Comparison of ENCODE assay signal across 10 cellular contexts in the genomic region with DNA sequence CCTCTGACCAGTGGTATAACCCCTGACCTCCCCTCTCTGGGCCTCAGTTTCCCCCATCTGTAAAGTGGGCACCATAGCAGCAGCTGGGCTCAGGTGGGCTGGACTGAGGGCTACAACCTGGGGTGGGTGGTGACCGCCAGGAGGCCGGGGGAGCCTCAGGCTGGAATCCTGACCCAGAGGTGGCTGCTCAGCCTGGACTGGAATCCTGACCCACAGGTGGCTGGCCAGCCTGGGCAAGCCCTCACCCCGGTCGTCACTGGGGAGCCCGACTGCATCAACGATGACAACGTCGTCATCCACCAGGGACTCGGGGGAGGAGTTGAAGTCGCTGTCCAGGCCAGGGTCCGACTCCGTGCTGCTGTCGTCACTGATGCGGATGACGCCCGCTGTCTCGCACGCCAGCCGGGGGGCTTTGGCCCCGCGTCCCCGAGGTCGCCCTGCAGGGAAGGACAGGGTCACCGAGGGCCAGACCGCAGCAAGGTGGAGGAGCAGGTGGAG. TPM values are rescaled to one million over a fixed set of nuclear protein-coding genes. Genes with fewer than 3 reads are reported as not detected.
A peak's percentile ranks its signal among the peaks of the same experiment; 100 is the strongest.
DNase-seq lines count a peak whose midpoint lies in the region; ATAC-seq and TF ChIP-seq lines count a peak whose summit lies in the region.
"Had no signal": no experiment of that assay in that cellular context is flagged by ENCODE, and none has a peak within 500 bp of the region (broad histone marks: within the 10 kb centered on the region; RNA-seq: fewer than 3 reads in every experiment).

No MANE protein-coding gene starts in this region.

- peak overlapping the region; percentile 59 to 82 (median 73) for H3K9ac ChIP-seq in skeletal muscle tissue (ENCODE audit: low read depth in 1 of 3, low read length in 3 of 3)
- H3K9ac ChIP-seq in MM.1S (ENCODE audit: low read length) = no peak overlapping the region

- H3K36me3 Mint-ChIP-seq in activated T-helper 17 cell treated with anti-CD3 and anti-CD28 coated beads, Interleukin-2, amount 50 U/mL, for 72 hours (ENCODE audit: low read depth) = peaks cover 75% of the 10 kb centered on the region
- H3K36me3 Mint-ChIP-seq: activated naive CD8-positive, alpha-beta T cell treated with anti-CD3 and anti-CD28 coated beads, Interleukin-2, amount 10 ng/mL, durations not matched to agents 7 days and 5 days had no signal

- H3K4me3 ChIP-seq in skeletal muscle tissue (ENCODE audit: low read length in 3 of 3) = peak overlapping the region; percentile 31 to 60 (median 50)
- no peak overlapping the region for H3K4me3 ChIP-seq in MM.1S (ENCODE audit: low read length)

- H3K4me1 ChIP-seq in skeletal muscle tissue (ENCODE audit: control insufficient read depth in 3 of 3, insufficient read depth in 3 of 3, low read length in 3 of 3) (peaks cover 8 to 20% (median 16%) of the 10 kb centered on the region in 3 donors), MM.1S (ENCODE audit: low read length) (no peaks in the 10 kb centered on the region)

- H3F3A ChIP-seq in MM.1S (ENCODE audit: insufficient read depth, low read length) = no peaks in the 10 kb centered on the region

- no peak overlapping the region for H2AFZ ChIP-seq in MM.1S (ENCODE audit: low read length)

- no peak for ATAC-seq in activated T-helper 17 cell treated with anti-CD3 and anti-CD28 coated beads, Interleukin-2, amount 50 U/mL, for 72 hours (replicated peaks)
- ATAC-seq in left lobe of liver (peak; percentile 45), GM18517 (IDR thresholded peaks at IDR 0.05; ENCODE audit: unreplicated experiment) (no peak)

- peak overlapping the region; percentile 25 for H3K27ac Mint-ChIP-seq in activated T-helper 17 cell treated with anti-CD3 and anti-CD28 coated beads, Interleukin-2, amount 50 U/mL, for 72 hours
- H3K27ac Mint-ChIP-seq: activated naive CD8-positive, alpha-beta T cell treated with anti-CD3 and anti-CD28 coated beads, Interleukin-2, amount 10 ng/mL, durations not matched to agents 7 days and 5 days; stimulated activated naive CD8-positive, alpha-beta T cell treated with anti-CD3 and anti-CD28 coated beads, Interleukin-15, Interleukin-2, amounts not matched to agents 100 ng/mL and 50 ng/mL, for 24 hours had no signal

- no peaks in the 10 kb centered on the region for H3K9me2 ChIP-seq in MM.1S (replicated peaks; ENCODE audit: insufficient read depth, low read length)

- H3K36me3 ChIP-seq in skeletal muscle tissue (ENCODE audit: control insufficient read depth in 3 of 3, insufficient read depth in 3 of 3, low read length in 3 of 3) (peaks cover 26 to 35% (median 34%) of the 10 kb centered on the region in 3 donors), MM.1S (replicated peaks; ENCODE audit: insufficient read depth, low read length) (no peaks in the 10 kb centered on the region)

- intact Hi-C loops in posterior cingulate gyrus (cut with DNase I) = loop anchor here (5.0 kb wide), 2 partner anchors 78 to 123 kb away; a partner anchor contains a TSS

- H3K4me3 Mint-ChIP-seq in activated T-helper 17 cell treated with anti-CD3 and anti-CD28 coated beads, Interleukin-2, amount 50 U/mL, for 72 hours = no peak overlapping the region
- H3K4me3 Mint-ChIP-seq: activated naive CD8-positive, alpha-beta T cell treated with anti-CD3 and anti-CD28 coated beads, Interleukin-2, amount 10 ng/mL, durations not matched to agents 7 days and 5 days; stimulated activated naive CD8-positive, alpha-beta T cell treated with anti-CD3 and anti-CD28 coated beads, Interleukin-15, Interleukin-2, amounts not matched to agents 100 ng/mL and 50 ng/mL, for 24 hours had no signal

- H3K79me2 ChIP-seq in MM.1S (ENCODE audit: low read length) = no peaks in the 10 kb centered on the region

- H3K4me1 Mint-ChIP-seq in activated T-helper 17 cell treated with anti-CD3 and anti-CD28 coated beads, Interleukin-2, amount 50 U/mL, for 72 hours = no peaks in the 10 kb centered on the region
- H3K4me1 Mint-ChIP-seq: activated naive CD8-positive, alpha-beta T cell treated with anti-CD3 and anti-CD28 coated beads, Interleukin-2, amount 10 ng/mL, durations not matched to agents 7 days and 5 days had no signal

- H3K27me3 Mint-ChIP-seq in activated T-helper 17 cell treated with anti-CD3 and anti-CD28 coated beads, Interleukin-2, amount 50 U/mL, for 72 hours = no peaks in the 10 kb centered on the region
- H3K27me3 Mint-ChIP-seq: activated naive CD8-positive, alpha-beta T cell treated with anti-CD3 and anti-CD28 coated beads, Interleukin-2, amount 10 ng/mL, durations not matched to agents 7 days and 5 days; stimulated activated naive CD8-positive, alpha-beta T cell treated with anti-CD3 and anti-CD28 coated beads, Interleukin-15, Interleukin-2, amounts not matched to agents 100 ng/mL and 50 ng/mL, for 24 hours had no signal

- peak overlapping the region; percentile 90 for H3K27ac ChIP-seq in C4-2B
- peak overlapping the region; percentile 83 for H3K27ac ChIP-seq in skeletal muscle tissue (ENCODE audit: low read depth, low read length)
- H3K27ac ChIP-seq in MM.1S (ENCODE audit: low read length) = no peak overlapping the region

- no peak overlapping the region for H3K4me2 ChIP-seq in MM.1S (ENCODE audit: low read depth, low read length)

- no peaks in the 10 kb centered on the region for H4K20me1 ChIP-seq in MM.1S (ENCODE audit: insufficient read depth, low read length)

- TF ChIP-seq CTCF in C4-2B (conservative IDR thresholded peaks at IDR 0.05) (no peak), MM.1S (IDR thresholded peaks at IDR 0.05; ENCODE audit: low read length) (no peak)

- no peaks in the 10 kb centered on the region for H3K27me3 ChIP-seq in skeletal muscle tissue (ENCODE audit: control insufficient read depth in 3 of 3, insufficient read depth in 3 of 3, low read length in 3 of 3)
- H3K27me3 ChIP-seq in MM.1S (replicated peaks; ENCODE audit: insufficient read depth, low read length) = no peaks in the 10 kb centered on the region

- in situ Hi-C loops in G401 (cut with HindIII; ENCODE audit: low sequenced_read_pairs) = no loop called here

- H3K9me3 ChIP-seq in skeletal muscle tissue (ENCODE audit: control insufficient read depth in 3 of 3, low read length in 3 of 3) (no peaks in the 10 kb centered on the region), MM.1S (replicated peaks; ENCODE audit: insufficient read depth, low read length) (no peaks in the 10 kb centered on the region)

- DNase-seq in left lobe of liver (ENCODE audit: low spot score) = no peak
- no peak for DNase-seq in posterior cingulate gyrus
- no peak for DNase-seq in MM.1S
- no peak for DNase-seq in G401 (ENCODE audit: low spot score)

- H3K9me3 Mint-ChIP-seq in activated T-helper 17 cell treated with anti-CD3 and anti-CD28 coated beads, Interleukin-2, amount 50 U/mL, for 72 hours = no peaks in the 10 kb centered on the region
- H3K9me3 Mint-ChIP-seq: activated naive CD8-positive, alpha-beta T cell treated with anti-CD3 and anti-CD28 coated beads, Interleukin-2, amount 10 ng/mL, durations not matched to agents 7 days and 5 days; stimulated activated naive CD8-positive, alpha-beta T cell treated with anti-CD3 and anti-CD28 coated beads, Interleukin-15, Interleukin-2, amounts not matched to agents 100 ng/mL and 50 ng/mL, for 24 hours had no signal

RNA-seq across cellular contexts. Expression of a gene that starts 10.2 kb away (rescaled TPM):
- total RNA-seq in activated T-helper 17 cell treated with anti-CD3 and anti-CD28 coated beads, Interleukin-2, amount 50 U/mL, for 72 hours = 100 to 1,000 TPM; 110 to 170 TPM
- total RNA-seq in left lobe of liver (247 TPM), skeletal muscle tissue (139 TPM)
- 593 and 784 TPM in 2 replicates for total RNA-seq in G401 (2014; rRNA removed; shearing (Covaris generic))

RNA-seq across cellular contexts. Expression of a gene that starts 18.9 kb away (rescaled TPM):
- 100 to 1,000 TPM; 155 to 248 TPM for total RNA-seq in activated T-helper 17 cell treated with anti-CD3 and anti-CD28 coated beads, Interleukin-2, amount 50 U/mL, for 72 hours
- total RNA-seq in left lobe of liver (143 TPM), skeletal muscle tissue (39.1 TPM)
- 326 and 355 TPM in 2 replicates for total RNA-seq in G401 (2014; rRNA removed; shearing (Covaris generic))

RNA-seq across cellular contexts. Expression of a gene that starts 47.1 kb away (rescaled TPM):
- total RNA-seq in activated T-helper 17 cell treated with anti-CD3 and anti-CD28 coated beads, Interleukin-2, amount 50 U/mL, for 72 hours = 100 to 1,000 TPM; 211 to 310 TPM
- total RNA-seq in left lobe of liver (5.1 TPM), skeletal muscle tissue (8.9 TPM)
- 126 and 134 TPM in 2 replicates for total RNA-seq in G401 (2014; rRNA removed; shearing (Covaris generic))

Comparison
In these comparisons a context has a peak if more than half of its experiments do, and no peak if none do; other contexts are left out.
1. RNA of a gene that starts 47.1 kb away (total RNA-seq): 211 to 310 TPM in activated T-helper 17 cell treated with anti-CD3 and anti-CD28 coated beads, Interleukin-2, amount 50 U/mL, for 72 hours and 126 to 134 TPM in G401; 8.9 TPM in skeletal muscle tissue (single experiment) and 5.1 TPM in left lobe of liver (single experiment); every median in the first group is over 10 times any median in the second.